ENCODE assay signal across 10 cellular contexts in the genomic region with DNA sequence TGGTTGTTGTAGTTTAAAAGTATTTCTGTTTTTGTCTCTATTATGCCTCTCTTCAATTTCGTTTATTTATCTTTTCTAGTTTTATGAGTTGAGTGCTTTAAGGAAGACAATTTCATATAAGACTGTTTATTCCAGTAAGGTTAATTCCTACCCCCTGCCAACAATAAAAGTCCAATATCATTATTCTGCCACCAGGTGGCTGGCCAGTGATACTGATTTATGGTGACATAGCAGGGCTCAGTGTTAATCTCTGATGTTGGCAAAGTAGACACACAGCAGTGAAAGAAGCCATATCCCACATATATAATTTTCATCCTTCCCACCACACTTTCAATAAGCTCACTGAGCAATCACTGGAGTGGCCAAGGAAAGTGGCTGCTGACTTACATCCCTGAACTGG.
DNase-seq lines count a peak whose midpoint lies in the region; ATAC-seq and TF ChIP-seq lines count a peak whose summit lies in the region.
"Had no signal": no experiment of that assay in that cellular context is flagged by ENCODE, and none has a peak within 500 bp of the region (broad histone marks: within the 10 kb centered on the region; RNA-seq: fewer than 3 reads in every experiment).

No MANE protein-coding gene starts in this region.

- no peaks in the 10 kb centered on the region for H3K27me3 ChIP-seq in body of pancreas

- H3K27ac ChIP-seq in body of pancreas: no peak overlapping the region
- H3K27ac ChIP-seq: SK-N-MC had no signal

- H3K27ac Mint-ChIP-seq in chondrocyte (ENCODE audit: unreplicated experiment): no peak overlapping the region
- H3K27ac Mint-ChIP-seq: activated naive CD8-positive, alpha-beta T cell treated with anti-CD3 and anti-CD28 coated beads for 36 hours had no signal

- peaks cover 23% of the 10 kb centered on the region for H3K9me3 Mint-ChIP-seq in chondrocyte (ENCODE audit: low read depth)

- H3K36me3 ChIP-seq in body of pancreas (replicated peaks in 1 of 2; ENCODE audit: insufficient read depth in 1 of 2, low read depth in 2 of 2): no peaks in the 10 kb centered on the region

- 41 to 56% methylated on average over 1 of the region's 1 CpG for WGBS in body of pancreas, 2 donors

- H3K9me3 ChIP-seq in body of pancreas: no peaks in the 10 kb centered on the region

- H3K4me1 Mint-ChIP-seq in chondrocyte (ENCODE audit: low read depth): no peaks in the 10 kb centered on the region
- H3K4me1 Mint-ChIP-seq: activated naive CD8-positive, alpha-beta T cell treated with anti-CD3 and anti-CD28 coated beads for 36 hours had no signal

- peaks cover 3% of the 10 kb centered on the region for H3K36me3 Mint-ChIP-seq in chondrocyte (ENCODE audit: low read depth)
- H3K36me3 Mint-ChIP-seq: activated naive CD8-positive, alpha-beta T cell treated with anti-CD3 and anti-CD28 coated beads for 36 hours had no signal

- no peak for ATAC-seq in HG02970 (IDR thresholded peaks at IDR 0.05; ENCODE audit: low FRiP score, unreplicated experiment)
- no peak for ATAC-seq in body of pancreas

- H3K27me3 Mint-ChIP-seq in chondrocyte (ENCODE audit: low read depth): no peaks in the 10 kb centered on the region
- H3K27me3 Mint-ChIP-seq: activated naive CD8-positive, alpha-beta T cell treated with anti-CD3 and anti-CD28 coated beads for 36 hours had no signal

- no peak overlapping the region for H3K4me3 ChIP-seq in body of pancreas
- H3K4me3 ChIP-seq: SK-N-MC had no signal

- peak; percentile 53 for DNase-seq in EH (ENCODE audit: low read depth)
- no peak for DNase-seq in chondrocyte (ENCODE audit: low spot score)
- peak; percentile 12 for DNase-seq in mucosa of gallbladder (ENCODE audit: low spot score)
- no peak for DNase-seq in activated CD8-positive, alpha-beta memory T cell treated with anti-CD3 and anti-CD28 coated beads for 24 hours
- no peak for DNase-seq in effector CD8-positive, alpha-beta T cell (lab: John Stamatoyannopoulos, UW)
- DNase-seq in body of pancreas: no peak
- DNase-seq: activated naive CD8-positive, alpha-beta T cell treated with anti-CD3 and anti-CD28 coated beads for 36 hours had no signal

- TF ChIP-seq CTCF in LNCAP (IDR thresholded peaks at IDR 0.05) (peak; percentile 61), chondrocyte (IDR thresholded peaks at IDR 0.05) (peak; percentile 77), body of pancreas (IDR thresholded peaks at IDR 0.05) (peak in 2 of 7 experiments; percentile 26 to 31)

- H3K4me3 Mint-ChIP-seq in chondrocyte (ENCODE audit: unreplicated experiment): no peak overlapping the region
- H3K4me3 Mint-ChIP-seq: activated naive CD8-positive, alpha-beta T cell treated with anti-CD3 and anti-CD28 coated beads for 36 hours had no signal

- intact Hi-C loops in body of pancreas (cut with DNase I): no loop called here

- no peak for TF ChIP-seq POLR2A in body of pancreas (IDR thresholded peaks at IDR 0.05)

- no peaks in the 10 kb centered on the region for H3K4me1 ChIP-seq in body of pancreas

Comparison
In these comparisons a context has a peak if more than half of its experiments do, and no peak if none do; other contexts are left out.
1. DNase-seq: peak in EH (single experiment) and mucosa of gallbladder (single experiment); none in chondrocyte (single experiment), activated CD8-positive, alpha-beta memory T cell treated with anti-CD3 and anti-CD28 coated beads for 24 hours (single experiment), effector CD8-positive, alpha-beta T cell (single experiment) and body of pancreas (0 of 4).